In genomic region chr1:221937155-221937953, GRCh38 we compare ENCODE assay signal across 19 cellular contexts.
DNase-seq lines count a peak whose midpoint lies in the region; ATAC-seq, FAIRE-seq and TF ChIP-seq lines count a peak whose summit lies in the region.
"Had no signal": no experiment of that assay in that cellular context is flagged by ENCODE, and none has a peak within 500 bp of the region (broad histone marks: within the 10 kb centered on the region; RNA-seq: fewer than 3 reads in every experiment).

No MANE protein-coding gene starts in this region.

- H3K4me3 Mint-ChIP-seq in natural killer cell treated with Interleukin-12 subunit alpha and Interleukin-12 subunit beta and Interleukin-15 and Interleukin-18, amount 100 ng/mL, for 72 hours: no peak overlapping the region

- peak overlapping the region; percentile 17; the same call in 1 of the 2 replicates for H3K4me2 ChIP-seq in GM12878 (ENCODE audit: control insufficient read depth, insufficient read depth)
- H3K4me2 ChIP-seq: hepatocyte had no signal

- no peak for TF ChIP-seq RAD21 in GM12878 (IDR thresholded peaks at IDR 0.05; ENCODE audit: insufficient read depth, low read depth, low read length)

- DNase-seq in GM12878 (ENCODE audit: low read depth, low spot score) (peak; percentile 77), foreskin melanocyte (no peak), NCI-H187 (lab: John Stamatoyannopoulos, UW) (no peak)
- DNase-seq in natural killer cell treated with Interleukin-12 subunit alpha and Interleukin-12 subunit beta and Interleukin-15 and Interleukin-18, amount 100 ng/mL, for 72 hours (ENCODE audit: low spot score): no peak
- DNase-seq: activated CD4-positive, CD25-positive, alpha-beta regulatory T cell; activated gamma-delta T cell treated with Interleukin-2 at 50 U/mL for 16 hours; dorsolateral prefrontal cortex; KG1; NCI-H1436 treated with DMSO at 0.1 percent for 48 hours; NCI-H524; stimulated activated CD4-positive, alpha-beta T cell treated with anti-CD3 and anti-CD28 coated beads, Interleukin-15, amount 100 ng/mL, for 24 hours; T-helper 1 cell had no signal

- no peaks in the 10 kb centered on the region for H3K79me2 ChIP-seq in GM12878 (ENCODE audit: control insufficient read depth, insufficient read depth, low read length)
- H3K79me2 ChIP-seq: hepatocyte had no signal

- H3K36me3 ChIP-seq in GM12878 (ENCODE audit: control insufficient read depth in 2 of 2, insufficient read depth in 2 of 2, low read length in 1 of 2): no peaks in the 10 kb centered on the region
- H3K36me3 ChIP-seq: HAP-1, suprapubic skin had no signal

- 46% methylated on average over 9 of the region's 9 CpGs for WGBS in GM12878 (ENCODE audit: insufficient coverage, insufficient replicate concordance, low lambda C conversion rate, missing lambda C conversion rate)

- in situ Hi-C loops in GM12878 (cut with MboI): no loop called here

- no peak overlapping the region for H3K4me3 ChIP-seq in GM12878
- H3K4me3 ChIP-seq: dorsolateral prefrontal cortex, HAP-1, hepatocyte, suprapubic skin had no signal

- no peaks in the 10 kb centered on the region for H3K27me3 ChIP-seq in GM12878 (replicated peaks in 1 of 2; ENCODE audit: control insufficient read depth in 2 of 2, insufficient read depth in 2 of 2, low read length in 1 of 2)
- H3K27me3 ChIP-seq: dorsolateral prefrontal cortex, hepatocyte, suprapubic skin had no signal

- peak overlapping the region; percentile 22 for H2AFZ ChIP-seq in GM12878 (ENCODE audit: control insufficient read depth, low read depth, low read length)
- H2AFZ ChIP-seq: hepatocyte had no signal

- H3K36me3 Mint-ChIP-seq in natural killer cell treated with Interleukin-12 subunit alpha and Interleukin-12 subunit beta and Interleukin-15 and Interleukin-18, amount 100 ng/mL, for 72 hours: no peaks in the 10 kb centered on the region

- no TSS peak for BruUV-seq in GM12878 (replicated peaks; lab: Mats Ljungman, UMichigan)

- SMC1A ChIA-PET in GM12878 (lab: Charles Lee; ENCODE audit: uncharacterized antibody, unreplicated experiment): interaction anchor here (0.6 to 3.2 kb wide), 18 partner anchors 12 to 159 kb away, joined by 3 to 18 read pairs (median 3); no protein-coding TSS in a partner anchor

- H3K27me3 Mint-ChIP-seq in natural killer cell treated with Interleukin-12 subunit alpha and Interleukin-12 subunit beta and Interleukin-15 and Interleukin-18, amount 100 ng/mL, for 72 hours: no peaks in the 10 kb centered on the region

- H3K27ac ChIP-seq in GM12878 (ENCODE audit: control insufficient read depth, insufficient read depth): no peak overlapping the region
- H3K27ac ChIP-seq: dorsolateral prefrontal cortex, hepatocyte, suprapubic skin had no signal

- H3K4me1 Mint-ChIP-seq in natural killer cell treated with Interleukin-12 subunit alpha and Interleukin-12 subunit beta and Interleukin-15 and Interleukin-18, amount 100 ng/mL, for 72 hours (ENCODE audit: low read depth in 2 of 2): peaks cover 0 to 6% of the 10 kb centered on the region in 2 donors

- no peaks in the 10 kb centered on the region for H4K20me1 ChIP-seq in GM12878 (ENCODE audit: control insufficient read depth, insufficient read depth)

- POLR2A ChIA-PET in GM12878 (lab: Charles Lee): interaction anchor here (0.6 to 1.8 kb wide), 4 partner anchors 13 to 81 kb away, joined by 3 to 5 read pairs (median 4); no protein-coding TSS in a partner anchor

- no peak for TF ChIP-seq POLR2A in GM12878 (IDR thresholded peaks at IDR 0.05; ENCODE audit: low read depth, low read length)

- TF ChIP-seq CTCF in GM12878 (IDR thresholded peaks at IDR 0.05 in 2 of 3, conservative IDR thresholded peaks at IDR 0.05 in 1 of 3; ENCODE audit: control insufficient read depth in 2 of 3, extremely low read depth in 1 of 3, insufficient read depth in 1 of 3, low read depth in 3 of 3, low read length in 3 of 3): no peak

- RAD21 ChIA-PET in GM12878 (lab: Charles Lee; ENCODE audit: unreplicated experiment): interaction anchor here (1.1 to 2.0 kb wide), 7 partner anchors 23 to 159 kb away, joined by 3 to 7 read pairs (median 3); no protein-coding TSS in a partner anchor

- intact Hi-C loops in GM12878 (cut with micrococcal nuclease; ENCODE audit: unreplicated experiment): no loop called here

- ATAC-seq in GM18517 (IDR thresholded peaks at IDR 0.05; ENCODE audit: unreplicated experiment) (peak; percentile 28), GM21576 (IDR thresholded peaks at IDR 0.05; ENCODE audit: unreplicated experiment) (peak; percentile 41), HG03060 (IDR thresholded peaks at IDR 0.05; ENCODE audit: low read depth, unreplicated experiment) (peak; percentile 28), GM12878 (peak; percentile 74), HG02840 (IDR thresholded peaks at IDR 0.05; ENCODE audit: low FRiP score, unreplicated experiment) (no peak)
- no peak for ATAC-seq in natural killer cell treated with Interleukin-12 subunit alpha and Interleukin-12 subunit beta and Interleukin-15 and Interleukin-18, amount 100 ng/mL, for 72 hours

- H3K9ac ChIP-seq in GM12878 (ENCODE audit: control insufficient read depth, insufficient read depth, low read length): no peak overlapping the region

- H3K27ac Mint-ChIP-seq in natural killer cell treated with Interleukin-12 subunit alpha and Interleukin-12 subunit beta and Interleukin-15 and Interleukin-18, amount 100 ng/mL, for 72 hours: no peak overlapping the region

- TF ChIP-seq EP300 in GM12878 (IDR thresholded peaks at IDR 0.05; ENCODE audit: borderline replicate concordance in 1 of 2, control insufficient read depth in 1 of 2, low read depth in 2 of 2, low read length in 2 of 2): peak; percentile 53 to 57; a peak in 1 of 4 replicates

- H3K4me1 ChIP-seq in GM12878 (ENCODE audit: control insufficient read depth, insufficient read depth, low read length): peaks cover 19% of the 10 kb centered on the region
- H3K4me1 ChIP-seq: HAP-1, suprapubic skin had no signal

- peak; percentile 91 for FAIRE-seq in GM12878 (lab: Jason Lieb, UNC)

- H3K9me3 Mint-ChIP-seq in natural killer cell treated with Interleukin-12 subunit alpha and Interleukin-12 subunit beta and Interleukin-15 and Interleukin-18, amount 100 ng/mL, for 72 hours: peaks cover 2% of the 10 kb centered on the region

- H3K9me3 ChIP-seq in GM12878 (replicated peaks; ENCODE audit: control insufficient read depth, insufficient read depth, low read length): no peaks in the 10 kb centered on the region; the same call in 2 of the 3 replicates
- H3K9me3 ChIP-seq: HAP-1, suprapubic skin had no signal

- CTCF ChIA-PET in GM12878 (lab: Yijun Ruan, JAX): interaction anchor here (0.6 to 1.7 kb wide), 6 partner anchors 72 to 1064 kb away, joined by 3 to 5 read pairs (median 3); no protein-coding TSS in a partner anchor

TF ChIP-seq in GM12878, 131 proteins besides CTCF, POLR2A, EP300 and RAD21 (continues in another document):
- peak; percentile 29; the same call in 1 of the 2 replicates for TF ChIP-seq MAX (IDR thresholded peaks at IDR 0.05; ENCODE audit: low read depth, low read length)
- TF ChIP-seq SMAD5 (IDR thresholded peaks at IDR 0.05; ENCODE audit: low read depth): no peak
- TF ChIP-seq SIX5 (IDR thresholded peaks at IDR 0.05; ENCODE audit: low read depth, low read length, severe bottlenecking): no peak
- TF ChIP-seq ETV6 (conservative IDR thresholded peaks at IDR 0.05 in 1 of 2, IDR thresholded peaks at IDR 0.05 in 1 of 2; ENCODE audit: borderline replicate concordance in 1 of 2, low read depth in 1 of 2): no peak
- TF ChIP-seq PAX5 (IDR thresholded peaks at IDR 0.05; ENCODE audit: borderline replicate concordance, low read depth, low read length): 0 out of 2 replicates have a peak, but pooled peaks have one; percentile 19
- TF ChIP-seq NR2C1 (IDR thresholded peaks at IDR 0.05): no peak
- peak; percentile 16; the same call in 1 of the 2 replicates for TF ChIP-seq JUND (IDR thresholded peaks at IDR 0.05; ENCODE audit: low read depth, low read length)
- TF ChIP-seq SMC3 (IDR thresholded peaks at IDR 0.05; ENCODE audit: borderline replicate concordance, low read length): no peak
- TF ChIP-seq SMARCA5 (IDR thresholded peaks at IDR 0.05): 0 out of 2 replicates have a peak, but pooled peaks have one; percentile 14
- TF ChIP-seq MEF2B (IDR thresholded peaks at IDR 0.05; ENCODE audit: partially characterized antibody, poor library complexity, severe bottlenecking): no peak
- no peak for TF ChIP-seq ATF3 (IDR thresholded peaks at IDR 0.05; ENCODE audit: borderline replicate concordance, extremely low read depth, low read depth, low read length)
- TF ChIP-seq CREM (IDR thresholded peaks at IDR 0.05; ENCODE audit: low read depth): no peak
- TF ChIP-seq WRNIP1 (IDR thresholded peaks at IDR 0.05; ENCODE audit: borderline replicate concordance, low read depth, low read length): no peak
- no peak for TF ChIP-seq NKRF (conservative IDR thresholded peaks at IDR 0.05)
- TF ChIP-seq SMAD1 (IDR thresholded peaks at IDR 0.05; ENCODE audit: low read depth, partially characterized antibody): peak; percentile 77
- TF ChIP-seq YBX1 (IDR thresholded peaks at IDR 0.05): no peak
- TF ChIP-seq RUNX3 (IDR thresholded peaks at IDR 0.05; ENCODE audit: low read length): no peak
- no peak for TF ChIP-seq JUNB (IDR thresholded peaks at IDR 0.05)

Comparison
In these comparisons a context has a peak if more than half of its experiments do, and no peak if none do; other contexts are left out.
1. ATAC-seq: peak in GM18517 (single experiment), GM21576 (single experiment), HG03060 (single experiment) and GM12878 (single experiment); none in natural killer cell treated with Interleukin-12 subunit alpha and Interleukin-12 subunit beta and Interleukin-15 and Interleukin-18, amount 100 ng/mL, for 72 hours (0 of 2) and HG02840 (single experiment).